In genomic region chr1:168466703-168467081, GRCh38 we compare ENCODE assay signal across 8 cellular contexts.
DNase-seq lines count a peak whose midpoint lies in the region; ATAC-seq, FAIRE-seq and TF ChIP-seq lines count a peak whose summit lies in the region.

No MANE protein-coding gene starts in this region.

- H3K4me1 Mint-ChIP-seq in natural killer cell, result peaks cover 75 to 86% of the 10 kb centered on the region in 2 donors

- H3K9me3 Mint-ChIP-seq in natural killer cell, result peaks cover under 1 to 1% of the 10 kb centered on the region in 2 donors

- peaks cover 7% of the 10 kb centered on the region for H3K36me3 Mint-ChIP-seq in natural killer cell

- H3K4me3 Mint-ChIP-seq in natural killer cell, result peak overlapping the region; percentile 84

- H3K27me3 Mint-ChIP-seq in natural killer cell (ENCODE audit: low read depth in 2 of 2), result no peaks in the 10 kb centered on the region

- ATAC-seq in GM18498 (IDR thresholded peaks at IDR 0.05; ENCODE audit: unreplicated experiment) (peak; percentile 75), GM21528 (IDR thresholded peaks at IDR 0.05; ENCODE audit: low FRiP score, unreplicated experiment) (peak; percentile 74), natural killer cell (no peak), HG03520 (IDR thresholded peaks at IDR 0.05; ENCODE audit: unreplicated experiment) (no peak)

- peak; percentile 40 for DNase-seq in OCI-M1 (lab: John Stamatoyannopoulos, UW)
- no peak for DNase-seq in natural killer cell
- DNase-seq in stimulated activated CD4-positive, alpha-beta T cell treated with anti-CD3 and anti-CD28 coated beads, Interleukin-4, amount 100 ng/mL, for 4 hours, result no peak
- DNase-seq in H54 (ENCODE audit: insufficient read length, low spot score), result no peak
- DNase-seq in NCI-H510A (lab: John Stamatoyannopoulos, UW), result no peak

- intact Hi-C loops in natural killer cell (cut with micrococcal nuclease), result loop anchor here (2.0 to 5.0 kb wide), 3 partner anchors 46 to 71 kb away; no protein-coding TSS in a partner anchor

- TF ChIP-seq POLR2A in H54 (IDR thresholded peaks at IDR 0.05; ENCODE audit: low read depth, low read length), result no peak

- no peak for TF ChIP-seq CTCF in natural killer cell (IDR thresholded peaks at IDR 0.05)

- FAIRE-seq in H54 (lab: Jason Lieb, UNC), result no peak

- H3K27ac Mint-ChIP-seq in natural killer cell, result peak overlapping the region; percentile 74 to 90

Comparison
In these comparisons a context has a peak if more than half of its experiments do, and no peak if none do; other contexts are left out.
1. ATAC-seq: peak in GM18498 (single experiment) and GM21528 (single experiment); none in natural killer cell (0 of 3) and HG03520 (single experiment).